ENCODE assay signal across 25 cellular contexts in the genomic region with DNA sequence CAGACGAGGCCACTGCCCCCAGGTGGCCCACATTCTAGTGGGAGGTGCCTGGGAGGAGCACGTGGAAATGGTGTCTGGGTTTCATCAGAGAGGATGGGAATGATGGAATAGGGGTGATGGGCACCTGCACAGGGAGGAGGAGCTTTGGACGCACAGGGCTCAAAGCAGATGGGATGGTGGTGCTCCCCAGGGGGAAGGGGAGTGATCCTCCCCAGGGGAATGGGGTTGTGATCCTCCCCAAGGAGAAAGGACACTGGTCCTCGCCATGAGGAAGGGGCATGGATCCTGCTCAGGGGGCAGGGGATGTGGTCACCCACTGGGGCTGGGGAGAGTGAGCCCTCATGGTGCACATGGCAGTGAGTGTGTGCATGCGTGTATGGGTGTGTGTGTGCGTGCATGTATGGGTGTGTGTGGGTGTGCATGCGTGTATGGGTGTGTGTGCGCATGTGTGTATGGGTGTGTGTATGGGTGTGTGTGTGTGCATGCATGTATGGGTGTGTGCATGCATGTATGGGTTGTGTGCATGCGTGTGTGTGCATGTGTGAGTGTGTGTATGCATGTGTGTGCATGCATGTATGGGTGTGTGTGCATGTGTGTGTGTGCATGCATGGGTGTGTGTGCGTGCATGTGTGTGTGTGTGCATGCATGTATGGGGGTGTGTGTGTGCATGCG.
"Had no signal": no experiment of that assay in that cellular context is flagged by ENCODE, and none has a peak within 500 bp of the region (broad histone marks: within the 10 kb centered on the region; RNA-seq: fewer than 3 reads in every experiment).

No MANE protein-coding gene starts in this region.

- FAIRE-seq: frontal cortex had no signal

- DNase-seq: activated CD4-positive, alpha-beta memory T cell treated with anti-CD3 and anti-CD28 coated beads, Interleukin-2, amount 10 ng/mL, durations not matched to agents 7 days and 5 days; activated CD4-positive, alpha-beta T cell treated with anti-CD3 and anti-CD28 coated beads for 1 hour; activated CD4-positive, alpha-beta T cell treated with anti-CD3 and anti-CD28 coated beads, Interleukin-2, amount 10 ng/mL, durations not matched to agents 7 days and 5 days; activated CD8-positive, alpha-beta memory T cell treated with anti-CD3 and anti-CD28 coated beads, Interleukin-2, amount 50 U/mL, for 48 hours; activated gamma-delta T cell treated with Interleukin-2 at 50 U/mL for 16 hours; activated naive CD4-positive, alpha-beta T cell treated with anti-CD3 and anti-CD28 coated beads, Interleukin-2, amount 50 U/mL, for 16 hours; activated T-cell treated with anti-CD3 and anti-CD28 coated beads, Interleukin-2, amount 50 U/mL, for 4 hours; amniotic stem cell; esophagus squamous epithelium; kidney glomerular epithelial cell; mammary epithelial cell; midbrain; naive thymus-derived CD4-positive, alpha-beta T cell; spleen; stimulated activated naive CD4-positive, alpha-beta T cell; T-helper 2 cell; tibial artery had no signal

- H3K4me1 Mint-ChIP-seq: activated T-helper 17 cell treated with anti-CD3 and anti-CD28 coated beads, Interleukin-2, amount 50 U/mL, for 72 hours; central memory CD8-positive, alpha-beta T cell had no signal

- H3K36me3 ChIP-seq: breast epithelium, esophagus squamous epithelium, spleen, suprapubic skin, tibial artery had no signal

- H3K9me3 ChIP-seq: breast epithelium, esophagus squamous epithelium, spleen, suprapubic skin, tibial artery had no signal

- H3K27ac Mint-ChIP-seq: activated CD4-positive, alpha-beta memory T cell treated with anti-CD3 and anti-CD28 coated beads, Interleukin-2, amount 10 ng/mL, durations not matched to agents 7 days and 5 days; activated CD4-positive, alpha-beta T cell treated with anti-CD3 and anti-CD28 coated beads, Interleukin-2, amount 10 ng/mL, durations not matched to agents 7 days and 5 days; activated T-helper 17 cell treated with anti-CD3 and anti-CD28 coated beads, Interleukin-2, amount 50 U/mL, for 72 hours; dendritic cell treated with granulocyte-macrophage colony-stimulating factor and Interleukin-4, amounts not matched to agents 40 ng/mL and 50 ng/mL, for 4 days had no signal

- H3K27ac ChIP-seq: breast epithelium, epithelial cell of prostate, esophagus squamous epithelium, spleen, suprapubic skin, tibial artery had no signal

- H3K4me3 Mint-ChIP-seq: activated CD4-positive, alpha-beta memory T cell treated with anti-CD3 and anti-CD28 coated beads, Interleukin-2, amount 10 ng/mL, durations not matched to agents 7 days and 5 days; activated CD4-positive, alpha-beta T cell treated with anti-CD3 and anti-CD28 coated beads, Interleukin-2, amount 10 ng/mL, durations not matched to agents 7 days and 5 days; activated T-cell treated with anti-CD3 and anti-CD28 coated beads, Interleukin-2, amount 50 U/mL, for 4 hours; activated T-helper 17 cell treated with anti-CD3 and anti-CD28 coated beads, Interleukin-2, amount 50 U/mL, for 72 hours; central memory CD8-positive, alpha-beta T cell; dendritic cell treated with granulocyte-macrophage colony-stimulating factor and Interleukin-4, amounts not matched to agents 40 ng/mL and 50 ng/mL, for 4 days; naive thymus-derived CD4-positive, alpha-beta T cell had no signal

- H3K4me3 ChIP-seq: breast epithelium, esophagus squamous epithelium, spleen, suprapubic skin, tibial artery had no signal

- H3K4me1 ChIP-seq: breast epithelium had no signal

- H3K9me3 Mint-ChIP-seq: activated CD4-positive, alpha-beta memory T cell treated with anti-CD3 and anti-CD28 coated beads, Interleukin-2, amount 10 ng/mL, durations not matched to agents 7 days and 5 days; activated CD4-positive, alpha-beta T cell treated with anti-CD3 and anti-CD28 coated beads, Interleukin-2, amount 10 ng/mL, durations not matched to agents 7 days and 5 days; activated T-cell treated with anti-CD3 and anti-CD28 coated beads, Interleukin-2, amount 50 U/mL, for 4 hours; activated T-helper 17 cell treated with anti-CD3 and anti-CD28 coated beads, Interleukin-2, amount 50 U/mL, for 72 hours; central memory CD8-positive, alpha-beta T cell; dendritic cell treated with granulocyte-macrophage colony-stimulating factor and Interleukin-4, amounts not matched to agents 40 ng/mL and 50 ng/mL, for 4 days had no signal

- ATAC-seq: activated T-cell treated with anti-CD3 and anti-CD28 coated beads, Interleukin-2, amount 50 U/mL, for 4 hours; activated T-helper 17 cell treated with anti-CD3 and anti-CD28 coated beads, Interleukin-2, amount 50 U/mL, for 72 hours; naive thymus-derived CD4-positive, alpha-beta T cell; right cardiac atrium had no signal

- H3K36me3 Mint-ChIP-seq: naive thymus-derived CD4-positive, alpha-beta T cell had no signal
